In the genomic region with DNA sequence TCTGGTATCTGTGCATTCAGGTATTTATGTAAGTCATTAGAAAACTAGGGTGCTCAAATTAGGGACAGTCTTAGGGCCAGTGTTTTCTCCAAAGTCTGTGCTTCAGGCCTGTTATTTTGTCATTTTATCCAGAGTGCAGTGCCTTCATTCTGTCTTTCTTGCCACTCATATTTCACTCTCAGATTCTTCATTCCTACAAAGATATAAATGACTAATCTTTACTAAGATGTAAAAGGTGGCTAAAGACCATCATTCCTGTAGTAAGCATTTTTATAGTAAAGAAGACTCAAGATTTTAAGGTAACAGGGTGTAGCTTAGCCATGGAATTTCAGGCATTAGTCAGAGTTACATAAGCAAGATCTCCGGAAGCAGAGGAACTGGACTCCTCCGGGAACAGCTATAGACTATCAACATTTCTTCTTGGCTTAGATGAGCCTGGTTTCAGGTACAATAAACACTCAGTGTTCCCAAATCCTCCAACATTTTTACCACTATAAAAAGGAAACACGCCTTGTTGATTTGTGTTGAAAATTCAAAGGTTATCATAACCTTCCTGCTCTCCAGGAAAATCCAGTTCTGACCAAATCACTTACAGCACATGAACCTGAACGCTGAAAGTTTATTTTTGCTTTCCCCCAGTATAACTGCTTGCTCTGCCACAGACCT, we compare ENCODE assay signal across 1 cellular context.
TF ChIP-seq lines count a peak whose summit lies in the region.

No MANE protein-coding gene starts in this region.

TF ChIP-seq in IMR-90, 13 proteins besides CTCF, POLR2A, EP300 and RAD21:
- TF ChIP-seq SMC3 (IDR thresholded peaks at IDR 0.05; ENCODE audit: low read depth, low read length) (no peak), MAZ (IDR thresholded peaks at IDR 0.05; ENCODE audit: borderline replicate concordance, low read depth, low read length) (no peak), MAFK (IDR thresholded peaks at IDR 0.05; ENCODE audit: low read depth, low read length) (no peak), CHD1 (IDR thresholded peaks at IDR 0.05; ENCODE audit: low read depth, low read length) (no peak), CEBPB (IDR thresholded peaks at IDR 0.05; ENCODE audit: low read depth, low read length) (no peak), FOS (IDR thresholded peaks at IDR 0.05; ENCODE audit: low read depth, low read length) (no peak), BHLHE40 (IDR thresholded peaks at IDR 0.05; ENCODE audit: low read depth, low read length) (no peak), RFX5 (IDR thresholded peaks at IDR 0.05; ENCODE audit: low read depth, low read length) (no peak), NFE2L2 (IDR thresholded peaks at IDR 0.05; ENCODE audit: low read depth, low read length) (no peak), MXI1 (IDR thresholded peaks at IDR 0.05; ENCODE audit: borderline replicate concordance, low read depth, low read length) (no peak), RCOR1 (IDR thresholded peaks at IDR 0.05; ENCODE audit: insufficient replicate concordance, low read length) (no peak)
- TF ChIP-seq, protein P1, sequence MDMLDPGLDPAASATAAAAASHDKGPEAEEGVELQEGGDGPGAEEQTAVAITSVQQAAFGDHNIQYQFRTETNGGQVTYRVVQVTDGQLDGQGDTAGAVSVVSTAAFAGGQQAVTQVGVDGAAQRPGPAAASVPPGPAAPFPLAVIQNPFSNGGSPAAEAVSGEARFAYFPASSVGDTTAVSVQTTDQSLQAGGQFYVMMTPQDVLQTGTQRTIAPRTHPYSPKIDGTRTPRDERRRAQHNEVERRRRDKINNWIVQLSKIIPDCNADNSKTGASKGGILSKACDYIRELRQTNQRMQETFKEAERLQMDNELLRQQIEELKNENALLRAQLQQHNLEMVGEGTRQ (IDR thresholded peaks at IDR 0.05; ENCODE audit: low read depth, low read length): no peak
- TF ChIP-seq, protein P2, sequence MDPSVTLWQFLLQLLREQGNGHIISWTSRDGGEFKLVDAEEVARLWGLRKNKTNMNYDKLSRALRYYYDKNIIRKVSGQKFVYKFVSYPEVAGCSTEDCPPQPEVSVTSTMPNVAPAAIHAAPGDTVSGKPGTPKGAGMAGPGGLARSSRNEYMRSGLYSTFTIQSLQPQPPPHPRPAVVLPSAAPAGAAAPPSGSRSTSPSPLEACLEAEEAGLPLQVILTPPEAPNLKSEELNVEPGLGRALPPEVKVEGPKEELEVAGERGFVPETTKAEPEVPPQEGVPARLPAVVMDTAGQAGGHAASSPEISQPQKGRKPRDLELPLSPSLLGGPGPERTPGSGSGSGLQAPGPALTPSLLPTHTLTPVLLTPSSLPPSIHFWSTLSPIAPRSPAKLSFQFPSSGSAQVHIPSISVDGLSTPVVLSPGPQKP (IDR thresholded peaks at IDR 0.05; ENCODE audit: borderline replicate concordance, low read depth, low read length): no peak
